8 cellular contexts compared by ENCODE assay signal in genomic region chr2:216412022-216412999, GRCh38. TPM values are rescaled to one million over a fixed set of nuclear protein-coding genes. Genes with fewer than 3 reads are reported as not detected.
DNase-seq lines count a peak whose midpoint lies in the region; ATAC-seq and TF ChIP-seq lines count a peak whose summit lies in the region.

Gene SMARCAL1 (plus strand): TSS chr2:216412484. CDS start chr2:216414705, 2,221 bp downstream.

- no peaks in the 10 kb centered on the region for H3K9me3 ChIP-seq in PC-9 (ENCODE audit: insufficient read depth, low read depth)

- H3K79me2 ChIP-seq in PC-9 (ENCODE audit: low read depth), result peaks cover 9% of the 10 kb centered on the region

- TF ChIP-seq CTCF in PC-9 (conservative IDR thresholded peaks at IDR 0.05) (no peak), epithelial cell of proximal tubule (conservative IDR thresholded peaks at IDR 0.05; ENCODE audit: low read depth, low read length) (no peak)

- no peaks in the 10 kb centered on the region for H4K20me1 ChIP-seq in PC-9 (ENCODE audit: insufficient read depth)

- H3K9me2 ChIP-seq in PC-9 (ENCODE audit: insufficient read depth), result no peaks in the 10 kb centered on the region

- H3K27ac ChIP-seq in PC-9, result peak within 1 kb of the TSS; percentile 57

- H3K27me3 ChIP-seq in PC-9 (ENCODE audit: insufficient read depth, low read depth), result no peaks in the 10 kb centered on the region

- 0 out of 2 replicates have a peak, but pooled peaks cover 11% of the 10 kb centered on the region for H3K4me1 ChIP-seq in PC-9 (replicated peaks; ENCODE audit: insufficient read depth)

- peak; percentile 91 for ATAC-seq in GM21619 (IDR thresholded peaks at IDR 0.05; ENCODE audit: unreplicated experiment)

- DNase-seq in DMS153 (lab: John Stamatoyannopoulos, UW), result peak; percentile 97
- DNase-seq in Jurkat, Clone E6-1 (ENCODE audit: low read depth, low spot score), result peak; percentile 97
- peak; percentile 93 to 97 for DNase-seq in PC-9
- DNase-seq in activated T-cell treated with anti-CD3 and anti-CD28 coated beads, Interleukin-2, amount 50 U/mL, for 1 hour, result peak; percentile 98
- DNase-seq in epithelial cell of proximal tubule (ENCODE audit: low read depth), result peak; percentile 66
- DNase-seq in mucosa of gallbladder (ENCODE audit: low spot score), result peak; percentile 99
- DNase-seq in stimulated activated CD8-positive, alpha-beta memory T cell treated with anti-CD3 and anti-CD28 coated beads, Interleukin-4, amount 100 ng/mL, for 4 hours (ENCODE audit: low read depth in 2 of 2, low spot score in 1 of 2), result peak; percentile 93 to 95

- POLR2A ChIA-PET in PC-9 (lab: Charles Lee; ENCODE audit: unreplicated experiment), result interaction anchor here (0.8 kb wide), 1 partner anchor 40 kb away, joined by 6 read pairs; the partner anchor contains the start of gene MARCHF4

- H3K4me2 ChIP-seq in PC-9, result peak within 1 kb of the TSS; percentile 69

- intact Hi-C loops in PC-9 (cut with micrococcal nuclease; ENCODE audit: unreplicated experiment), result loop anchor here (1.0 to 5.0 kb wide), 4 partner anchors 40 to 195 kb away; partner anchors contain the start of genes MARCHF4 and RPL37A

- peak within 1 kb of the TSS; percentile 80 for H2AFZ ChIP-seq in PC-9

- H3F3A ChIP-seq in PC-9 (ENCODE audit: insufficient read depth, low read depth), result no peaks in the 10 kb centered on the region

- peak within 1 kb of the TSS; percentile 72 for H3K4me3 ChIP-seq in Jurkat, Clone E6-1 (ENCODE audit: low read length)
- peak within 1 kb of the TSS; percentile 81 for H3K4me3 ChIP-seq in PC-9
- H3K4me3 ChIP-seq in epithelial cell of proximal tubule (ENCODE audit: low read depth, low read length), result peak within 1 kb of the TSS; percentile 95

- CTCF ChIA-PET in PC-9 (lab: Charles Lee), result no interaction called here

- TSS peak; percentile 86 for BruUV-seq in PC-9 (replicated peaks; lab: Mats Ljungman, UMichigan)

- no peaks in the 10 kb centered on the region for H3K36me3 ChIP-seq in PC-9 (ENCODE audit: low read depth)

RNA-seq across cellular contexts. Expression of gene SMARCAL1, which starts in this region (rescaled TPM):
- 29.1 TPM for polyA plus RNA-seq in Jurkat, Clone E6-1 (2012; ENCODE audit: insufficient read depth, insufficient read length)
- total RNA-seq in PC-9 (2021) (39.7 and 40.5 TPM in 2 replicates), epithelial cell of proximal tubule (23.5 and 30.1 TPM in 2 replicates), mucosa of gallbladder (20.1 TPM)

Comparison
In these comparisons a context has a peak if more than half of its experiments do, and no peak if none do; other contexts are left out.
1. Peak in every context shown above with its lines: DNase-seq, ATAC-seq, H3K4me3 ChIP-seq and H3K27ac ChIP-seq.